Comparison of ENCODE assay signal across 8 cellular contexts in the genomic region with DNA sequence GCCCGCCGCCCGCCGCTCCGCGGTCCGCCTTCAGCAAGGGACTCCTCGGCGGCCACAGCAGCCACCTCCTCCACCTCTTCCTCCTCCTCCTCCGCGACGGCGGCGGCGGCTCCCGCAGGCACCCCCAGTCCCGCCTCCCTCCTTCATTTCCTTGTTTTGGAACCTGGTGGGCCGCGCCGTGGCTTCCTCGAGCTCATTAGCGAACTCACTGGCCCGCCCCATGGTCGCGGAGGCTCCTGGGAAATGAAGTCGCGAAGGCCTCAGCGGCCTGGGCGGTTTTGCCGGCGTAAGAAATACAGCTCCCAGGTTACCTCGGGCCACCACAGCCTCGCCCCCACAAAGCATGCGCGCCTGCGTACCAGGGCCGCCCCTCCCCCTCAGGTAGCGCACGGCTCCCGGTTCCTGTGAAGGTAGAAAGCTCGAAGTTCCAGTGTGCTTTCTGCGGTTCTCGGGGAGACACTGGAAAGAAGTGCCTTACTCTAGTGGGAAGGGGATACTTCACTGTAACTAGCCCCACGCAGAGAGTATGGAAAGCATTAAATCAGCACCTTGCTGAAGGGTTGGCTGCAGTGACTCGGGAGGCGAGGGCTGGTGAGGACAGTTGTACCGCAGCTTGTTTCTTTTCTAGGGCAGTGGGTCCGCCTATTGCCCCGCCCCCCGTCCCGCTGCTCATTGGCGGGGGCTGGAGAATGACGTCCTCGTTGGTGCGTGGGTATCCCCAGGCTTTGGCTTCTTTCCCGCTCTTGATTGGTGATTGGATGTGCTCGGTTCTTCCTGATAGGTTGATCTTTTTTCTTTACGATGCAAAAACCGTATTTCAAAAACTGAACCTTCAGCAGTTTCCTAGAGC. TPM values are rescaled to one million over a fixed set of nuclear protein-coding genes. Genes with fewer than 3 reads are reported as not detected.
DNase-seq lines count a peak whose midpoint lies in the region; TF ChIP-seq lines count a peak whose summit lies in the region.

A gene (minus strand): TSS at position 210 of the 850 bp plus-strand sequence. CDS start 333 bp downstream, outside the sequence.

- DNase-seq in ELF-1 (ENCODE audit: low read depth, low spot score) (peak; percentile 100), H7 (peak; percentile 95), M059J (ENCODE audit: low read depth) (peak; percentile 100), SHP77 (lab: John Stamatoyannopoulos, UW) (peak; percentile 98), fibroblast of the aortic adventitia (ENCODE audit: low read depth) (peak; percentile 96)
- DNase-seq in activated effector memory CD4-positive, alpha-beta T cell treated with anti-CD3 and anti-CD28 coated beads, Interleukin-2, amount 50 U/mL, for 16 hours, result peak; percentile 100

- H3K4me3 ChIP-seq in H7 (ENCODE audit: insufficient read depth, low read depth, low read length) (peak within 1 kb of the TSS; percentile 91), fibroblast of the aortic adventitia (ENCODE audit: low read depth, low read length) (peak within 1 kb of the TSS; percentile 92)

- TF ChIP-seq CTCF in fibroblast of the aortic adventitia (IDR thresholded peaks at IDR 0.05; ENCODE audit: insufficient read depth, low read length), result no peak
- TF ChIP-seq CTCF in nephron (IDR thresholded peaks at IDR 0.05; ENCODE audit: unreplicated experiment in 3 of 3), result no peak

- peaks cover 5% of the 10 kb centered on the region for H3K36me3 Mint-ChIP-seq in nephron (ENCODE audit: low read depth)
- no peaks in the 10 kb centered on the region for H3K36me3 Mint-ChIP-seq in stimulated activated naive CD8-positive, alpha-beta T cell treated with anti-CD3 and anti-CD28 coated beads, Interleukin-15, Interleukin-2, amounts not matched to agents 100 ng/mL and 50 ng/mL, for 24 hours (ENCODE audit: low read depth)

- peaks cover 13% of the 10 kb centered on the region for H3K4me1 Mint-ChIP-seq in nephron
- peaks cover 46% of the 10 kb centered on the region for H3K4me1 Mint-ChIP-seq in stimulated activated naive CD8-positive, alpha-beta T cell treated with anti-CD3 and anti-CD28 coated beads, Interleukin-15, Interleukin-2, amounts not matched to agents 100 ng/mL and 50 ng/mL, for 24 hours (ENCODE audit: low read depth)

- no peaks in the 10 kb centered on the region for H3K36me3 ChIP-seq in H7 (replicated peaks; ENCODE audit: control insufficient read depth, insufficient read depth, low read length)

- no peaks in the 10 kb centered on the region for H3K27me3 ChIP-seq in H7 (ENCODE audit: control insufficient read depth, insufficient read depth, low read length)

- peak within 1 kb of the TSS; percentile 95 to 99 (median 98) for H3K27ac Mint-ChIP-seq in nephron
- H3K27ac Mint-ChIP-seq in stimulated activated naive CD8-positive, alpha-beta T cell treated with anti-CD3 and anti-CD28 coated beads, Interleukin-15, Interleukin-2, amounts not matched to agents 100 ng/mL and 50 ng/mL, for 24 hours, result peak within 1 kb of the TSS; percentile 96

- H3K4me3 Mint-ChIP-seq in nephron, result peak within 1 kb of the TSS; percentile 96 to 98 (median 97)
- H3K4me3 Mint-ChIP-seq in stimulated activated naive CD8-positive, alpha-beta T cell treated with anti-CD3 and anti-CD28 coated beads, Interleukin-15, Interleukin-2, amounts not matched to agents 100 ng/mL and 50 ng/mL, for 24 hours, result peak within 1 kb of the TSS; percentile 93

- H3K27me3 Mint-ChIP-seq in nephron (ENCODE audit: low read depth), result no peaks in the 10 kb centered on the region
- H3K27me3 Mint-ChIP-seq in stimulated activated naive CD8-positive, alpha-beta T cell treated with anti-CD3 and anti-CD28 coated beads, Interleukin-15, Interleukin-2, amounts not matched to agents 100 ng/mL and 50 ng/mL, for 24 hours, result no peaks in the 10 kb centered on the region

- no peaks in the 10 kb centered on the region for H3K9me3 Mint-ChIP-seq in nephron
- no peaks in the 10 kb centered on the region for H3K9me3 Mint-ChIP-seq in stimulated activated naive CD8-positive, alpha-beta T cell treated with anti-CD3 and anti-CD28 coated beads, Interleukin-15, Interleukin-2, amounts not matched to agents 100 ng/mL and 50 ng/mL, for 24 hours

RNA-seq across cellular contexts. Expression of the gene that starts here (rescaled TPM):
- total RNA-seq in H7 (2014; rRNA removed; shearing (Covaris generic)), result 2.3 and 5.2 TPM in 2 replicates
- 17.1 and 30.7 TPM in 2 replicates for total RNA-seq in M059J (2014; rRNA removed; shearing (Covaris generic))
- 10.0 and 17.8 TPM in 2 replicates for total RNA-seq in fibroblast of the aortic adventitia (ENCODE audit: low replicate concordance)

Comparison
In these comparisons a context has a peak if more than half of its experiments do, and no peak if none do; other contexts are left out.
1. Peak in every context shown above with its lines: DNase-seq and H3K4me3 ChIP-seq.